ENCODE assay signal across 1 cellular context in the genomic region with DNA sequence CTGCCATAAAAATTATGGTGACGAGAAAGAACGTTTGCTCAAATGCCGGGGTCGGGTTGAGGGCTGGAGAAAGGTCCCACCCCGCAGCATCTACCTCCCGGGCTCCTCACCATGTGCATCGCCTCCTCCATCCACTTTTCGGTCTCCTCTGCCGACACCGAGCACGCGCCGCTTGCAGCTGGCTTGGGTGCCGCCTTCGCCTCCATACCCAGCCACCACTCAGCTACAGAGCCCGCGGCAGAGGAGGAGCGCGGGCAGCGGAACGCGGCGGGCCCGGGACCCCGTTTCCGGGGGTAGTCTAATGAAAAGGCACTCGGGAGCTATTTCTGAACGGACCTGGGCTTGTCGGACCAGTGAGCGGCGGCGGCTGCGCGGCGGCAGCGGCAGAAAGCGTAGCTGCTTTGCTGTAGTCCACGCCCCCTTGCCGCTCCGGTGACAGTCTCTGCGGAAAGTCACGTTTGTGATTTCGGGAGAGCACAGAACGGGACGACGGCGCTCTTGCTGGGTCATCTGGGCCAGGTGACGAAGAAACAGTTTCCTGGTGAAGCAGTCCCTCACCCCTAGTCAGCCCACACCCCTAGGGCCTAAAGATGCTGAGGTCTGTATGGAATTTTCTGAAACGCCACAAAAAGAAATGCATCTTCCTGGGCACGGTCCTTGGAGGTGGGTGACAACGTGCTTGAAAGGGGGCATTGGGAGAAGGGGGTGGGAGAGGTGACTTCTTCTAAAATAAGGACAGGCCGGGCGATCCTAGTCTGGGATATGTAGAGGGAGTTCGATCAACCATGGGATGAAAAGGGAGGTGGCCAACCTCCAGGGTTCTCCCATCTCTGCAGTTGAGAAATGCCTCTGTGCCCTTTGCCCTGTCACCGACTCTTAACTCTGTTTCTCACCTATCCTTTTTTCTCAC.
TF ChIP-seq lines count a peak whose summit lies in the region.

A gene (minus strand): TSS at position 243 of the 910 bp plus-strand sequence. CDS start 37 bp downstream, at position 206.
A gene with protein sequence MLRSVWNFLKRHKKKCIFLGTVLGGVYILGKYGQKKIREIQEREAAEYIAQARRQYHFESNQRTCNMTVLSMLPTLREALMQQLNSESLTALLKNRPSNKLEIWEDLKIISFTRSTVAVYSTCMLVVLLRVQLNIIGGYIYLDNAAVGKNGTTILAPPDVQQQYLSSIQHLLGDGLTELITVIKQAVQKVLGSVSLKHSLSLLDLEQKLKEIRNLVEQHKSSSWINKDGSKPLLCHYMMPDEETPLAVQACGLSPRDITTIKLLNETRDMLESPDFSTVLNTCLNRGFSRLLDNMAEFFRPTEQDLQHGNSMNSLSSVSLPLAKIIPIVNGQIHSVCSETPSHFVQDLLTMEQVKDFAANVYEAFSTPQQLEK (plus strand): TSS at position 353 of the 910 bp plus-strand sequence. CDS start 238 bp downstream, at position 591.

TF ChIP-seq in GM12878, 131 proteins besides CTCF, POLR2A, EP300 and RAD21 (continued from another document and continues in another):
- TF ChIP-seq, protein P1, sequence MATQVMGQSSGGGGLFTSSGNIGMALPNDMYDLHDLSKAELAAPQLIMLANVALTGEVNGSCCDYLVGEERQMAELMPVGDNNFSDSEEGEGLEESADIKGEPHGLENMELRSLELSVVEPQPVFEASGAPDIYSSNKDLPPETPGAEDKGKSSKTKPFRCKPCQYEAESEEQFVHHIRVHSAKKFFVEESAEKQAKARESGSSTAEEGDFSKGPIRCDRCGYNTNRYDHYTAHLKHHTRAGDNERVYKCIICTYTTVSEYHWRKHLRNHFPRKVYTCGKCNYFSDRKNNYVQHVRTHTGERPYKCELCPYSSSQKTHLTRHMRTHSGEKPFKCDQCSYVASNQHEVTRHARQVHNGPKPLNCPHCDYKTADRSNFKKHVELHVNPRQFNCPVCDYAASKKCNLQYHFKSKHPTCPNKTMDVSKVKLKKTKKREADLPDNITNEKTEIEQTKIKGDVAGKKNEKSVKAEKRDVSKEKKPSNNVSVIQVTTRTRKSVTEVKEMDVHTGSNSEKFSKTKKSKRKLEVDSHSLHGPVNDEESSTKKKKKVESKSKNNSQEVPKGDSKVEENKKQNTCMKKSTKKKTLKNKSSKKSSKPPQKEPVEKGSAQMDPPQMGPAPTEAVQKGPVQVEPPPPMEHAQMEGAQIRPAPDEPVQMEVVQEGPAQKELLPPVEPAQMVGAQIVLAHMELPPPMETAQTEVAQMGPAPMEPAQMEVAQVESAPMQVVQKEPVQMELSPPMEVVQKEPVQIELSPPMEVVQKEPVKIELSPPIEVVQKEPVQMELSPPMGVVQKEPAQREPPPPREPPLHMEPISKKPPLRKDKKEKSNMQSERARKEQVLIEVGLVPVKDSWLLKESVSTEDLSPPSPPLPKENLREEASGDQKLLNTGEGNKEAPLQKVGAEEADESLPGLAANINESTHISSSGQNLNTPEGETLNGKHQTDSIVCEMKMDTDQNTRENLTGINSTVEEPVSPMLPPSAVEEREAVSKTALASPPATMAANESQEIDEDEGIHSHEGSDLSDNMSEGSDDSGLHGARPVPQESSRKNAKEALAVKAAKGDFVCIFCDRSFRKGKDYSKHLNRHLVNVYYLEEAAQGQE (IDR thresholded peaks at IDR 0.05; ENCODE audit: low read depth, low read length), result 0 out of 2 replicates have a peak, but pooled peaks have one; percentile 54
- TF ChIP-seq PAX8 (IDR thresholded peaks at IDR 0.05) (no peak), KLF5 (IDR thresholded peaks at IDR 0.05; ENCODE audit: partially characterized antibody) (peak; percentile 90), ESRRA (IDR thresholded peaks at IDR 0.05; ENCODE audit: low read length) (peak; percentile 84; the same call in 1 of the 2 replicates), BACH1 (IDR thresholded peaks at IDR 0.05; ENCODE audit: borderline replicate concordance) (peak; percentile 28; the same call in 1 of the 2 replicates), ZNF622 (IDR thresholded peaks at IDR 0.05) (no peak), ZNF217 (IDR thresholded peaks at IDR 0.05) (no peak), SMARCA5 (IDR thresholded peaks at IDR 0.05) (peak; percentile 96), STAT1 (conservative IDR thresholded peaks at IDR 0.05) (peak; percentile 94), GABPA (IDR thresholded peaks at IDR 0.05; ENCODE audit: low read depth) (peak; percentile 94), IRF4 (IDR thresholded peaks at IDR 0.05; ENCODE audit: low read depth, low read length) (0 out of 2 replicates have a peak, but pooled peaks have one; percentile 64), POLR2AphosphoS2 (IDR thresholded peaks at IDR 0.05; ENCODE audit: low read depth, low read length) (peak; percentile 70; the same call in 1 of the 2 replicates), MTA2 (IDR thresholded peaks at IDR 0.05; ENCODE audit: low read depth) (peak; percentile 11; the same call in 1 of the 2 replicates), TARDBP (IDR thresholded peaks at IDR 0.05; ENCODE audit: borderline replicate concordance) (0 out of 2 replicates have a peak, but pooled peaks have one; percentile 69), HDAC6 (IDR thresholded peaks at IDR 0.05; ENCODE audit: unreplicated experiment) (no peak), CBFB (IDR thresholded peaks at IDR 0.05; ENCODE audit: low read depth) (peak; percentile 59), NR2F1 (conservative IDR thresholded peaks at IDR 0.05) (peak; percentile 34), TBL1XR1 (IDR thresholded peaks at IDR 0.05; ENCODE audit: low read depth, low read length) (peak; percentile 74; the same call in 1 of the 2 replicates), MYB (IDR thresholded peaks at IDR 0.05; ENCODE audit: borderline replicate concordance, low read depth, low read length) (0 out of 2 replicates have a peak, but pooled peaks have one; percentile 11), EED (IDR thresholded peaks at IDR 0.05; ENCODE audit: low read depth) (peak; percentile 26; the same call in 1 of the 2 replicates), RB1 (IDR thresholded peaks at IDR 0.05; ENCODE audit: borderline replicate concordance) (peak; percentile 99; the same call in 1 of the 2 replicates), CHD2 (IDR thresholded peaks at IDR 0.05; ENCODE audit: borderline replicate concordance, low read depth, low read length) (peak; percentile 66; the same call in 1 of the 2 replicates), NFIC (IDR thresholded peaks at IDR 0.05; ENCODE audit: low read depth, low read length) (peak; percentile 57; the same call in 1 of the 2 replicates), YY1 (IDR thresholded peaks at IDR 0.05; ENCODE audit: low read depth, low read length) (peak; percentile 93), ZNF384 (IDR thresholded peaks at IDR 0.05; ENCODE audit: borderline replicate concordance, low read depth, low read length) (peak; percentile 38; the same call in 1 of the 2 replicates), ZBED1 (IDR thresholded peaks at IDR 0.05; ENCODE audit: borderline replicate concordance) (0 out of 2 replicates have a peak, but pooled peaks have one; percentile 31), BMI1 (IDR thresholded peaks at IDR 0.05; ENCODE audit: borderline replicate concordance) (no peak), SP1 (IDR thresholded peaks at IDR 0.05; ENCODE audit: low read depth, low read length) (peak; percentile 91), MYC (IDR thresholded peaks at IDR 0.05; ENCODE audit: insufficient read depth, insufficient read length, insufficient replicate concordance, low read length, severe bottlenecking) (peak; percentile 78)
- TF ChIP-seq, protein P2, sequence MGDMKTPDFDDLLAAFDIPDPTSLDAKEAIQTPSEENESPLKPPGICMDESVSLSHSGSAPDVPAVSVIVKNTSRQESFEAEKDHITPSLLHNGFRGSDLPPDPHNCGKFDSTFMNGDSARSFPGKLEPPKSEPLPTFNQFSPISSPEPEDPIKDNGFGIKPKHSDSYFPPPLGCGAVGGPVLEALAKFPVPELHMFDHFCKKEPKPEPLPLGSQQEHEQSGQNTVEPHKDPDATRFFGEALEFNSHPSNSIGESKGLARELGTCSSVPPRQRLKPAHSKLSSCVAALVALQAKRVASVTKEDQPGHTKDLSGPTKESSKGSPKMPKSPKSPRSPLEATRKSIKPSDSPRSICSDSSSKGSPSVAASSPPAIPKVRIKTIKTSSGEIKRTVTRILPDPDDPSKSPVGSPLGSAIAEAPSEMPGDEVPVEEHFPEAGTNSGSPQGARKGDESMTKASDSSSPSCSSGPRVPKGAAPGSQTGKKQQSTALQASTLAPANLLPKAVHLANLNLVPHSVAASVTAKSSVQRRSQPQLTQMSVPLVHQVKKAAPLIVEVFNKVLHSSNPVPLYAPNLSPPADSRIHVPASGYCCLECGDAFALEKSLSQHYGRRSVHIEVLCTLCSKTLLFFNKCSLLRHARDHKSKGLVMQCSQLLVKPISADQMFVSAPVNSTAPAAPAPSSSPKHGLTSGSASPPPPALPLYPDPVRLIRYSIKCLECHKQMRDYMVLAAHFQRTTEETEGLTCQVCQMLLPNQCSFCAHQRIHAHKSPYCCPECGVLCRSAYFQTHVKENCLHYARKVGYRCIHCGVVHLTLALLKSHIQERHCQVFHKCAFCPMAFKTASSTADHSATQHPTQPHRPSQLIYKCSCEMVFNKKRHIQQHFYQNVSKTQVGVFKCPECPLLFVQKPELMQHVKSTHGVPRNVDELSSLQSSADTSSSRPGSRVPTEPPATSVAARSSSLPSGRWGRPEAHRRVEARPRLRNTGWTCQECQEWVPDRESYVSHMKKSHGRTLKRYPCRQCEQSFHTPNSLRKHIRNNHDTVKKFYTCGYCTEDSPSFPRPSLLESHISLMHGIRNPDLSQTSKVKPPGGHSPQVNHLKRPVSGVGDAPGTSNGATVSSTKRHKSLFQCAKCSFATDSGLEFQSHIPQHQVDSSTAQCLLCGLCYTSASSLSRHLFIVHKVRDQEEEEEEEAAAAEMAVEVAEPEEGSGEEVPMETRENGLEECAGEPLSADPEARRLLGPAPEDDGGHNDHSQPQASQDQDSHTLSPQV (IDR thresholded peaks at IDR 0.05), result no peak
- TF ChIP-seq, protein P3, sequence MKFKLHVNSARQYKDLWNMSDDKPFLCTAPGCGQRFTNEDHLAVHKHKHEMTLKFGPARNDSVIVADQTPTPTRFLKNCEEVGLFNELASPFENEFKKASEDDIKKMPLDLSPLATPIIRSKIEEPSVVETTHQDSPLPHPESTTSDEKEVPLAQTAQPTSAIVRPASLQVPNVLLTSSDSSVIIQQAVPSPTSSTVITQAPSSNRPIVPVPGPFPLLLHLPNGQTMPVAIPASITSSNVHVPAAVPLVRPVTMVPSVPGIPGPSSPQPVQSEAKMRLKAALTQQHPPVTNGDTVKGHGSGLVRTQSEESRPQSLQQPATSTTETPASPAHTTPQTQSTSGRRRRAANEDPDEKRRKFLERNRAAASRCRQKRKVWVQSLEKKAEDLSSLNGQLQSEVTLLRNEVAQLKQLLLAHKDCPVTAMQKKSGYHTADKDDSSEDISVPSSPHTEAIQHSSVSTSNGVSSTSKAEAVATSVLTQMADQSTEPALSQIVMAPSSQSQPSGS (IDR thresholded peaks at IDR 0.05; ENCODE audit: low read length), result peak; percentile 75; the same call in 1 of the 2 replicates
- TF ChIP-seq, protein P4, sequence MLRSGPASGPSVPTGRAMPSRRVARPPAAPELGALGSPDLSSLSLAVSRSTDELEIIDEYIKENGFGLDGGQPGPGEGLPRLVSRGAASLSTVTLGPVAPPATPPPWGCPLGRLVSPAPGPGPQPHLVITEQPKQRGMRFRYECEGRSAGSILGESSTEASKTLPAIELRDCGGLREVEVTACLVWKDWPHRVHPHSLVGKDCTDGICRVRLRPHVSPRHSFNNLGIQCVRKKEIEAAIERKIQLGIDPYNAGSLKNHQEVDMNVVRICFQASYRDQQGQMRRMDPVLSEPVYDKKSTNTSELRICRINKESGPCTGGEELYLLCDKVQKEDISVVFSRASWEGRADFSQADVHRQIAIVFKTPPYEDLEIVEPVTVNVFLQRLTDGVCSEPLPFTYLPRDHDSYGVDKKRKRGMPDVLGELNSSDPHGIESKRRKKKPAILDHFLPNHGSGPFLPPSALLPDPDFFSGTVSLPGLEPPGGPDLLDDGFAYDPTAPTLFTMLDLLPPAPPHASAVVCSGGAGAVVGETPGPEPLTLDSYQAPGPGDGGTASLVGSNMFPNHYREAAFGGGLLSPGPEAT (IDR thresholded peaks at IDR 0.05; ENCODE audit: low read depth), result peak; percentile 96
- TF ChIP-seq, protein P5, sequence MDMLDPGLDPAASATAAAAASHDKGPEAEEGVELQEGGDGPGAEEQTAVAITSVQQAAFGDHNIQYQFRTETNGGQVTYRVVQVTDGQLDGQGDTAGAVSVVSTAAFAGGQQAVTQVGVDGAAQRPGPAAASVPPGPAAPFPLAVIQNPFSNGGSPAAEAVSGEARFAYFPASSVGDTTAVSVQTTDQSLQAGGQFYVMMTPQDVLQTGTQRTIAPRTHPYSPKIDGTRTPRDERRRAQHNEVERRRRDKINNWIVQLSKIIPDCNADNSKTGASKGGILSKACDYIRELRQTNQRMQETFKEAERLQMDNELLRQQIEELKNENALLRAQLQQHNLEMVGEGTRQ (IDR thresholded peaks at IDR 0.05; ENCODE audit: borderline replicate concordance, low read depth, low read length), result no peak
- TF ChIP-seq, protein P6, sequence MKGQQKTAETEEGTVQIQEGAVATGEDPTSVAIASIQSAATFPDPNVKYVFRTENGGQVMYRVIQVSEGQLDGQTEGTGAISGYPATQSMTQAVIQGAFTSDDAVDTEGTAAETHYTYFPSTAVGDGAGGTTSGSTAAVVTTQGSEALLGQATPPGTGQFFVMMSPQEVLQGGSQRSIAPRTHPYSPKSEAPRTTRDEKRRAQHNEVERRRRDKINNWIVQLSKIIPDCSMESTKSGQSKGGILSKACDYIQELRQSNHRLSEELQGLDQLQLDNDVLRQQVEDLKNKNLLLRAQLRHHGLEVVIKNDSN (IDR thresholded peaks at IDR 0.05; ENCODE audit: borderline replicate concordance, extremely low read length, insufficient read depth, low read depth, low read length), result peak; percentile 55
- TF ChIP-seq, protein P7, sequence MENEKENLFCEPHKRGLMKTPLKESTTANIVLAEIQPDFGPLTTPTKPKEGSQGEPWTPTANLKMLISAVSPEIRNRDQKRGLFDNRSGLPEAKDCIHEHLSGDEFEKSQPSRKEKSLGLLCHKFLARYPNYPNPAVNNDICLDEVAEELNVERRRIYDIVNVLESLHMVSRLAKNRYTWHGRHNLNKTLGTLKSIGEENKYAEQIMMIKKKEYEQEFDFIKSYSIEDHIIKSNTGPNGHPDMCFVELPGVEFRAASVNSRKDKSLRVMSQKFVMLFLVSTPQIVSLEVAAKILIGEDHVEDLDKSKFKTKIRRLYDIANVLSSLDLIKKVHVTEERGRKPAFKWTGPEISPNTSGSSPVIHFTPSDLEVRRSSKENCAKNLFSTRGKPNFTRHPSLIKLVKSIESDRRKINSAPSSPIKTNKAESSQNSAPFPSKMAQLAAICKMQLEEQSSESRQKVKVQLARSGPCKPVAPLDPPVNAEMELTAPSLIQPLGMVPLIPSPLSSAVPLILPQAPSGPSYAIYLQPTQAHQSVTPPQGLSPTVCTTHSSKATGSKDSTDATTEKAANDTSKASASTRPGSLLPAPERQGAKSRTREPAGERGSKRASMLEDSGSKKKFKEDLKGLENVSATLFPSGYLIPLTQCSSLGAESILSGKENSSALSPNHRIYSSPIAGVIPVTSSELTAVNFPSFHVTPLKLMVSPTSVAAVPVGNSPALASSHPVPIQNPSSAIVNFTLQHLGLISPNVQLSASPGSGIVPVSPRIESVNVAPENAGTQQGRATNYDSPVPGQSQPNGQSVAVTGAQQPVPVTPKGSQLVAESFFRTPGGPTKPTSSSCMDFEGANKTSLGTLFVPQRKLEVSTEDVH (IDR thresholded peaks at IDR 0.05; ENCODE audit: low read depth, partially characterized antibody), result peak; percentile 33
